In genomic region chr1:23436520-23437354, GRCh38 we compare ENCODE assay signal across 10 cellular contexts. TPM values are rescaled to one million over a fixed set of nuclear protein-coding genes. Genes with fewer than 3 reads are reported as not detected.
A peak's percentile ranks its signal among the peaks of the same experiment; 100 is the strongest.
DNase-seq lines count a peak whose midpoint lies in the region; ATAC-seq and TF ChIP-seq lines count a peak whose summit lies in the region.
"Had no signal": no experiment of that assay in that cellular context is flagged by ENCODE, and none has a peak within 500 bp of the region (broad histone marks: within the 10 kb centered on the region; RNA-seq: fewer than 3 reads in every experiment).

No MANE protein-coding gene starts in this region.

- POLR2A ChIA-PET in activated CD4-positive, alpha-beta T cell treated with anti-CD3 and anti-CD28 coated beads for 36 hours (lab: Charles Lee) = no interaction called here

- H3K79me2 ChIP-seq in osteoblast (ENCODE audit: insufficient read depth, low read length) = no peaks in the 10 kb centered on the region

- peak; percentile 51 for ATAC-seq in activated CD4-positive, alpha-beta T cell treated with anti-CD3 and anti-CD28 coated beads for 36 hours
- peak; percentile 28 to 75 for ATAC-seq in activated T-cell treated with anti-CD3 and anti-CD28 coated beads, Interleukin-2, amount 50 U/mL, for 4 hours
- ATAC-seq in stimulated activated naive CD8-positive, alpha-beta T cell treated with anti-CD3 and anti-CD28 coated beads, Interleukin-15, Interleukin-2, amounts not matched to agents 100 U/mL and 50 U/mL, for 24 hours = no peak
- ATAC-seq in HG02588 (IDR thresholded peaks at IDR 0.05; ENCODE audit: unreplicated experiment) = no peak
- ATAC-seq: PC-3 had no signal

- H2AFZ ChIP-seq in osteoblast (ENCODE audit: low read length) = no peak overlapping the region

- H3K36me3 ChIP-seq in osteoblast (ENCODE audit: insufficient read depth, low read length) = peaks cover 27% of the 10 kb centered on the region

- H3K4me1 Mint-ChIP-seq in activated CD4-positive, alpha-beta T cell treated with anti-CD3 and anti-CD28 coated beads for 36 hours = no peaks in the 10 kb centered on the region
- H3K4me1 Mint-ChIP-seq in activated T-cell treated with anti-CD3 and anti-CD28 coated beads, Interleukin-2, amount 50 U/mL, for 4 hours (ENCODE audit: low read depth) = no peaks in the 10 kb centered on the region

- H4K20me1 ChIP-seq in osteoblast (ENCODE audit: insufficient read depth, low read length) = no peaks in the 10 kb centered on the region

- no peaks in the 10 kb centered on the region for H3K36me3 Mint-ChIP-seq in activated CD4-positive, alpha-beta T cell treated with anti-CD3 and anti-CD28 coated beads for 36 hours (ENCODE audit: low read depth)
- no peaks in the 10 kb centered on the region for H3K36me3 Mint-ChIP-seq in activated T-cell treated with anti-CD3 and anti-CD28 coated beads, Interleukin-2, amount 50 U/mL, for 4 hours (ENCODE audit: insufficient read depth)

- no peaks in the 10 kb centered on the region for H3K4me1 ChIP-seq in osteoblast (ENCODE audit: insufficient read depth, low read length)

- H3K27me3 ChIP-seq in osteoblast (ENCODE audit: insufficient read depth, low read length) = no peaks in the 10 kb centered on the region

- no peak overlapping the region for H3K4me3 Mint-ChIP-seq in activated CD4-positive, alpha-beta T cell treated with anti-CD3 and anti-CD28 coated beads for 36 hours
- H3K4me3 Mint-ChIP-seq in activated T-cell treated with anti-CD3 and anti-CD28 coated beads, Interleukin-2, amount 50 U/mL, for 4 hours = no peak overlapping the region
- H3K4me3 Mint-ChIP-seq: dendritic cell treated with granulocyte-macrophage colony-stimulating factor and Interleukin-4, amounts not matched to agents 40 ng/mL and 50 ng/mL, for 4 days had no signal

- intact Hi-C loops in activated CD4-positive, alpha-beta T cell treated with anti-CD3 and anti-CD28 coated beads for 36 hours (cut with DNase I, micrococcal nuclease) = no loop called here

- no peak overlapping the region for H3K4me3 ChIP-seq in osteoblast (ENCODE audit: insufficient read depth, low read length)

- CTCF ChIA-PET in activated CD4-positive, alpha-beta T cell treated with anti-CD3 and anti-CD28 coated beads for 36 hours (lab: Charles Lee) = no interaction called here

- H3K27ac ChIP-seq in osteoblast (ENCODE audit: low read depth, low read length) = no peak overlapping the region

- no peaks in the 10 kb centered on the region for H3K9me3 ChIP-seq in osteoblast (ENCODE audit: low read depth, low read length)

- no peak for TF ChIP-seq CTCF in osteoblast (IDR thresholded peaks at IDR 0.05; ENCODE audit: extremely low read depth, low read depth, low read length)

- DNase-seq in activated CD4-positive, alpha-beta T cell treated with anti-CD3 and anti-CD28 coated beads for 36 hours = peak; percentile 59
- DNase-seq in activated CD4-positive, alpha-beta T cell treated with anti-CD3 and anti-CD28 coated beads for 1 hour = no peak
- DNase-seq in activated T-cell treated with anti-CD3 and anti-CD28 coated beads, Interleukin-2, amount 50 U/mL, for 4 hours = no peak
- DNase-seq in iPS-NIHi7 (ENCODE audit: extremely low spot score) = peak; percentile 99
- DNase-seq in stimulated activated naive CD8-positive, alpha-beta T cell treated with anti-CD3 and anti-CD28 coated beads, Interleukin-15, Interleukin-2, amounts not matched to agents 100 U/mL and 50 U/mL, for 24 hours = peak; percentile 39
- no peak for DNase-seq in GM19238 (ENCODE audit: insufficient read length, low spot score)
- no peak for DNase-seq in osteoblast (ENCODE audit: insufficient read length, low spot score, missing footprints)
- DNase-seq: PC-3 had no signal

- no peak overlapping the region for H3K4me2 ChIP-seq in osteoblast (ENCODE audit: insufficient read depth, low read length)

- no peak overlapping the region for H3K27ac Mint-ChIP-seq in activated CD4-positive, alpha-beta T cell treated with anti-CD3 and anti-CD28 coated beads for 36 hours
- H3K27ac Mint-ChIP-seq: dendritic cell treated with granulocyte-macrophage colony-stimulating factor and Interleukin-4, amounts not matched to agents 40 ng/mL and 50 ng/mL, for 4 days had no signal

- no peaks in the 10 kb centered on the region for H3K9me3 Mint-ChIP-seq in activated CD4-positive, alpha-beta T cell treated with anti-CD3 and anti-CD28 coated beads for 36 hours (ENCODE audit: low read depth)
- no peaks in the 10 kb centered on the region for H3K9me3 Mint-ChIP-seq in activated T-cell treated with anti-CD3 and anti-CD28 coated beads, Interleukin-2, amount 50 U/mL, for 4 hours
- H3K9me3 Mint-ChIP-seq: dendritic cell treated with granulocyte-macrophage colony-stimulating factor and Interleukin-4, amounts not matched to agents 40 ng/mL and 50 ng/mL, for 4 days had no signal

- no peaks in the 10 kb centered on the region for H3K27me3 Mint-ChIP-seq in activated CD4-positive, alpha-beta T cell treated with anti-CD3 and anti-CD28 coated beads for 36 hours
- no peaks in the 10 kb centered on the region for H3K27me3 Mint-ChIP-seq in activated T-cell treated with anti-CD3 and anti-CD28 coated beads, Interleukin-2, amount 50 U/mL, for 4 hours (ENCODE audit: low read depth)

RNA-seq across cellular contexts. Expression of gene TCEA3, which starts 12.2 kb away (rescaled TPM):
- 1 to 10 TPM; 5.5 to 6.8 TPM for total RNA-seq in activated CD4-positive, alpha-beta T cell treated with anti-CD3 and anti-CD28 coated beads for 36 hours
- 1 to 10 TPM; 1.6 to 2.6 (median 2.1) TPM for total RNA-seq in activated T-cell treated with anti-CD3 and anti-CD28 coated beads, Interleukin-2, amount 50 U/mL, for 4 hours
- 28.9 and 31.5 TPM in 2 replicates for total RNA-seq in osteoblast

RNA-seq across cellular contexts. Expression of gene ASAP3, which starts 47.2 kb away (rescaled TPM):
- total RNA-seq in activated CD4-positive, alpha-beta T cell treated with anti-CD3 and anti-CD28 coated beads for 36 hours = under 1 TPM; 0.37 to 0.57 TPM
- under 1 TPM; 0.49 to 0.90 (median 0.66) TPM for total RNA-seq in activated T-cell treated with anti-CD3 and anti-CD28 coated beads, Interleukin-2, amount 50 U/mL, for 4 hours
- total RNA-seq in osteoblast = 107 and 119 TPM in 2 replicates

Comparison
In these comparisons a context has a peak if more than half of its experiments do, and no peak if none do; other contexts are left out.
1. DNase-seq: peak in activated CD4-positive, alpha-beta T cell treated with anti-CD3 and anti-CD28 coated beads for 36 hours (single experiment), iPS-NIHi7 (single experiment) and stimulated activated naive CD8-positive, alpha-beta T cell treated with anti-CD3 and anti-CD28 coated beads, Interleukin-15, Interleukin-2, amounts not matched to agents 100 U/mL and 50 U/mL, for 24 hours (single experiment); none in activated CD4-positive, alpha-beta T cell treated with anti-CD3 and anti-CD28 coated beads for 1 hour (single experiment), activated T-cell treated with anti-CD3 and anti-CD28 coated beads, Interleukin-2, amount 50 U/mL, for 4 hours (single experiment), GM19238 (single experiment) and osteoblast (single experiment).
2. ATAC-seq: peak in activated CD4-positive, alpha-beta T cell treated with anti-CD3 and anti-CD28 coated beads for 36 hours (single experiment) and activated T-cell treated with anti-CD3 and anti-CD28 coated beads, Interleukin-2, amount 50 U/mL, for 4 hours (2 of 2); none in stimulated activated naive CD8-positive, alpha-beta T cell treated with anti-CD3 and anti-CD28 coated beads, Interleukin-15, Interleukin-2, amounts not matched to agents 100 U/mL and 50 U/mL, for 24 hours (single experiment) and HG02588 (single experiment).
3. RNA of gene ASAP3, which starts 47.2 kb away (total RNA-seq): 107 to 119 TPM in osteoblast; 0.49 to 0.90 TPM in activated T-cell treated with anti-CD3 and anti-CD28 coated beads, Interleukin-2, amount 50 U/mL, for 4 hours and 0.37 to 0.57 TPM in activated CD4-positive, alpha-beta T cell treated with anti-CD3 and anti-CD28 coated beads for 36 hours; every median in the first group is over 10 times any median in the second.